19 cellular contexts compared by ENCODE assay signal in the genomic region with DNA sequence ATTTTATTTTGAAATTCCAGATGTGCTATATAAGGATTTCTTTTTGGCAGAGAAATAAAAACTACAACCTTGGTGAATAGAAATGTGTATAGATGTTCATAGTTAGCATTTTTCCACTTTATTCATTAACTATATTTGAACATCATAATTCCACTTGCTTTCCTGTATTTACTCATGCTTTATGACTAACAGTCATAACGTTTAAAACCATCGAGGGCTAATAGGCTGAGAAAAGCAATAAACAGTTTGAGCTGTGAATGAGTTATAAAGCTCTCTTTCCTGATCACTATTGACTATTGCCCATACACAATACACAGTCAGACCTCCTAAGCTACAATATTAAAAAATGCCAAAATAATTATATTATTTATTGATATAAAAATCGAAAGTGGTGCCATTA.
"Had no signal": no experiment of that assay in that cellular context is flagged by ENCODE, and none has a peak within 500 bp of the region (broad histone marks: within the 10 kb centered on the region; RNA-seq: fewer than 3 reads in every experiment).

No MANE protein-coding gene starts in this region.

- H3K36me3 ChIP-seq: adrenal gland, breast epithelium had no signal

- H3K4me1 ChIP-seq: adrenal gland, breast epithelium had no signal

- DNase-seq: activated CD4-positive, alpha-beta T cell treated with anti-CD3 and anti-CD28 coated beads for 4 hours; activated CD8-positive, alpha-beta memory T cell treated with anti-CD3 and anti-CD28 coated beads, Interleukin-2, amount 50 U/mL, for 4 hours; activated CD8-positive, alpha-beta T cell treated with anti-CD3 and anti-CD28 coated beads for 36 hours; activated naive CD4-positive, alpha-beta T cell treated with anti-CD3 and anti-CD28 coated beads, Interleukin-2, amount 50 U/mL, for 16 hours; activated naive CD8-positive, alpha-beta T cell treated with anti-CD3 and anti-CD28 coated beads, Interleukin-2, amount 10 ng/mL, durations not matched to agents 7 days and 5 days; adrenal gland; anterior cingulate cortex; central memory CD4-positive, alpha-beta T cell; NCI-H1092; NCI-H1417; NCI-H2029; NCI-H345; NCI-H510A treated with DMSO at 0.1 percent for 48 hours; NCI-H69; NK-92 treated with Interleukin-12 subunit alpha and Interleukin-12 subunit beta, amount 100 ng/mL, for 24 hours; OCI-M1; SHP77 treated with DMSO at 0.1 percent for 48 hours had no signal

- ATAC-seq: activated CD4-positive, CD25-positive, alpha-beta regulatory T cell treated with anti-CD3 and anti-CD28 coated beads, Interleukin-2, amount 50 U/mL, for 24 hours; activated CD8-positive, alpha-beta T cell treated with anti-CD3 and anti-CD28 coated beads for 36 hours had no signal

- H3K4me3 ChIP-seq: adrenal gland, breast epithelium had no signal

- H3K9me3 ChIP-seq: adrenal gland, breast epithelium had no signal
